Comparison of ENCODE assay signal across 25 cellular contexts in genomic region chr17:10318540-10318939, GRCh38. TPM values are rescaled to one million over a fixed set of nuclear protein-coding genes. Genes with fewer than 3 reads are reported as not detected.
"Had no signal": no experiment of that assay in that cellular context is flagged by ENCODE, and none has a peak within 500 bp of the region (broad histone marks: within the 10 kb centered on the region; RNA-seq: fewer than 3 reads in every experiment).

No MANE protein-coding gene starts in this region.

- H2AFZ ChIP-seq: parathyroid adenoma had no signal

- H3K27ac ChIP-seq: dorsolateral prefrontal cortex, epithelial cell of prostate, foreskin keratinocyte, parathyroid adenoma, tibial nerve, vagina had no signal

- H3K9ac ChIP-seq: parathyroid adenoma had no signal

- H3K79me2 ChIP-seq: parathyroid adenoma had no signal

- DNase-seq: activated CD4-positive, alpha-beta T cell treated with anti-CD3 and anti-CD28 coated beads for 48 hours; activated CD4-positive, CD25-positive, alpha-beta regulatory T cell; activated CD8-positive, alpha-beta T cell treated with anti-CD3 and anti-CD28 coated beads for 36 hours; activated naive CD4-positive, alpha-beta T cell; activated naive CD8-positive, alpha-beta T cell treated with anti-CD3 and anti-CD28 coated beads, Interleukin-2, amount 10 ng/mL, durations not matched to agents 7 days and 5 days; activated T-cell treated with anti-CD3 and anti-CD28 coated beads, Interleukin-2, amount 50 U/mL, for 1 hour; amygdala; dorsolateral prefrontal cortex; endodermal cell; foreskin keratinocyte; midbrain; stimulated activated CD4-positive, alpha-beta T cell treated with anti-CD3 and anti-CD28 coated beads, Interleukin-1b, Interleukin-23, amount 100 ng/mL, for 48 hours; stimulated activated naive CD8-positive, alpha-beta T cell treated with anti-CD3 and anti-CD28 coated beads, Interleukin-15, Interleukin-2, amounts not matched to agents 100 U/mL and 50 U/mL, for 24 hours had no signal

- H3K36me3 ChIP-seq: tibial nerve, vagina had no signal

- H3K27me3 ChIP-seq: foreskin keratinocyte, tibial nerve, vagina had no signal

- H3K9me3 ChIP-seq: tibial nerve, vagina had no signal

- H3K4me1 ChIP-seq: foreskin keratinocyte, parathyroid adenoma, vagina had no signal

- H3K4me3 ChIP-seq: dorsolateral prefrontal cortex, lung, tibial nerve, vagina had no signal

RNA-seq across cellular contexts. Expression of gene MYH13, which starts 54.3 kb away (rescaled TPM):
- total RNA-seq: activated CD8-positive, alpha-beta T cell treated with anti-CD3 and anti-CD28 coated beads for 36 hours; activated naive CD8-positive, alpha-beta T cell treated with anti-CD3 and anti-CD28 coated beads, Interleukin-2, amount 10 ng/mL, durations not matched to agents 7 days and 5 days; activated T-helper 17 cell treated with anti-CD3 and anti-CD28 coated beads, Interleukin-2, amount 50 U/mL, for 72 hours; cardiac septum; endodermal cell; fibroblast of lung; foreskin keratinocyte; left lobe of liver; lung; renal cortical epithelial cell; T-helper 2 cell treated with Interferon-gamma antibody and Interleukin-4, amounts not matched to agents 100 ng/mL and 5 ng/mL, for 36 hours; tibial nerve; vagina had no signal
- polyA plus RNA-seq: fibroblast of lung, foreskin keratinocyte, keratinocyte had no signal
